In the genomic region with DNA sequence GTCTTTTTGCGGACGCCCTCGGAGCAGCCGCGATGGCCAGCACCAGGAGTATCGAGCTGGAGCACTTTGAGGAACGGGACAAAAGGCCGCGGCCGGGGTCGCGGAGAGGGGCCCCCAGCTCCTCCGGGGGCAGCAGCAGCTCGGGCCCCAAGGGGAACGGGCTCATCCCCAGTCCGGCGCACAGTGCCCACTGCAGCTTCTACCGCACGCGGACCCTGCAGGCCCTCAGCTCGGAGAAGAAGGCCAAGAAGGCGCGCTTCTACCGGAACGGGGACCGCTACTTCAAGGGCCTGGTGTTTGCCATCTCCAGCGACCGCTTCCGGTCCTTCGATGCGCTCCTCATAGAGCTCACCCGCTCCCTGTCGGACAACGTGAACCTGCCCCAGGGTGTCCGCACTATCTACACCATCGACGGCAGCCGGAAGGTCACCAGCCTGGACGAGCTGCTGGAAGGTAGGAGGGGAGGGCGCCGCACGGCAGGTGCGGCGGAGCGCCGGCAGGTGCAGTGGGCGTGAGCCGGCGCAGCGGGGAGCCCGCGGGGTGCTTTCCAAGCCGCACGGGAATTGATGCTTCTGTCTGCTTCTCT, we compare ENCODE assay signal across 9 cellular contexts. TPM values are rescaled to one million over a fixed set of nuclear protein-coding genes. Genes with fewer than 3 reads are reported as not detected.
A peak's percentile ranks its signal among the peaks of the same experiment; 100 is the strongest.
DNase-seq lines count a peak whose midpoint lies in the region; ATAC-seq, FAIRE-seq and TF ChIP-seq lines count a peak whose summit lies in the region.
"Had no signal": no experiment of that assay in that cellular context is flagged by ENCODE, and none has a peak within 500 bp of the region (broad histone marks: within the 10 kb centered on the region; RNA-seq: fewer than 3 reads in every experiment).

No MANE protein-coding gene starts in this region.

- peaks cover 26% of the 10 kb centered on the region for H4K20me1 ChIP-seq in OCI-LY3 (ENCODE audit: insufficient read depth, low read length)

- intact Hi-C loops in kidney (cut with DNase I), result no loop called here

- H3K79me2 ChIP-seq in OCI-LY3 (ENCODE audit: low read length), result peaks cover 18% of the 10 kb centered on the region; the same call in 1 of the 2 replicates

- H3K4me3 ChIP-seq in OCI-LY3 (ENCODE audit: low read length) (peak overlapping the region; percentile 86), cardiac fibroblast (replicated peaks in 1 of 2; ENCODE audit: low read depth in 2 of 2, low read length in 2 of 2) (peak overlapping the region; percentile 66 to 79), kidney (ENCODE audit: low read length in 2 of 2) (peak overlapping the region; percentile 63 to 67)

- H3K4me1 Mint-ChIP-seq in stimulated activated naive B cell treated with anti-CD40 and anti-IgM and Interleukin-4, amounts not matched to agents 10 μg/mL and 1 μg/mL and 100 μg/mL, for 72 hours, result peaks cover 13 to 30% of the 10 kb centered on the region in 2 donors

- peak overlapping the region; percentile 93 for H2AFZ ChIP-seq in OCI-LY3 (ENCODE audit: low read depth, low read length)

- no peaks in the 10 kb centered on the region for H3K36me3 ChIP-seq in OCI-LY3 (replicated peaks; ENCODE audit: low read depth, low read length)
- H3K36me3 ChIP-seq in kidney (ENCODE audit: control insufficient read depth in 1 of 2, insufficient read depth in 2 of 2, low read length in 2 of 2), result no peaks in the 10 kb centered on the region

- H3K36me3 Mint-ChIP-seq in stimulated activated naive B cell treated with anti-CD40 and anti-IgM and Interleukin-4, amounts not matched to agents 10 μg/mL and 1 μg/mL and 100 μg/mL, for 72 hours, result no peaks in the 10 kb centered on the region

- H3K4me1 ChIP-seq in OCI-LY3 (ENCODE audit: low read length) (peaks cover 40% of the 10 kb centered on the region), kidney (ENCODE audit: control insufficient read depth in 1 of 2, insufficient read depth in 1 of 2, low read depth in 1 of 2, low read length in 2 of 2) (peaks cover 0 to 6% of the 10 kb centered on the region in 2 donors)

- peak; percentile 46 for ATAC-seq in HG02759 (IDR thresholded peaks at IDR 0.05; ENCODE audit: unreplicated experiment)
- peak; percentile 53 to 55 for ATAC-seq in stimulated activated naive B cell treated with anti-CD40 and anti-IgM and Interleukin-4, amounts not matched to agents 10 μg/mL and 1 μg/mL and 100 μg/mL, for 72 hours (replicated peaks)

- peak; percentile 12 for DNase-seq in NCI-H2107 (lab: John Stamatoyannopoulos, UW)
- DNase-seq in NCI-H2107 treated with DMSO at 0.1 percent for 48 hours (lab: John Stamatoyannopoulos, UW; ENCODE audit: unreplicated experiment), result no peak
- peak; percentile 13 to 38 for DNase-seq in cardiac fibroblast (ENCODE audit: low read depth in 2 of 2)
- DNase-seq in kidney, result peak; percentile 86
- DNase-seq in stimulated activated naive B cell treated with anti-CD40 and anti-IgM and Interleukin-4, amounts not matched to agents 10 μg/mL and 1 μg/mL and 100 μg/mL, for 72 hours, result peak; percentile 39
- no peak for DNase-seq in SKM-1 treated with dmso at 0.1 percent for 144 hours (lab: John Stamatoyannopoulos, UW; ENCODE audit: unreplicated experiment)

- peak overlapping the region; percentile 81 for H3K27ac Mint-ChIP-seq in stimulated activated naive B cell treated with anti-CD40 and anti-IgM and Interleukin-4, amounts not matched to agents 10 μg/mL and 1 μg/mL and 100 μg/mL, for 72 hours

- TF ChIP-seq CTCF in OCI-LY3 (IDR thresholded peaks at IDR 0.05; ENCODE audit: low read depth, low read length) (peak; percentile 51), cardiac fibroblast (IDR thresholded peaks at IDR 0.05; ENCODE audit: low read depth, low read length) (peak; percentile 0), kidney (IDR thresholded peaks at IDR 0.05; ENCODE audit: borderline replicate concordance, extremely low read depth, insufficient read depth) (no peak)

- H3K27ac ChIP-seq in OCI-LY3 (ENCODE audit: low read length) (peak overlapping the region; percentile 30), kidney (ENCODE audit: low read depth in 2 of 2, low read length in 2 of 2) (peak overlapping the region; percentile 29 to 44)

- peak overlapping the region; percentile 84 to 89 for H3K4me3 Mint-ChIP-seq in stimulated activated naive B cell treated with anti-CD40 and anti-IgM and Interleukin-4, amounts not matched to agents 10 μg/mL and 1 μg/mL and 100 μg/mL, for 72 hours

- no peak for FAIRE-seq in kidney (lab: Jason Lieb, UNC)
- FAIRE-seq: G401.6 had no signal

- peaks cover 37% of the 10 kb centered on the region for H3K27me3 ChIP-seq in OCI-LY3 (ENCODE audit: low read depth, low read length)

- no peaks in the 10 kb centered on the region for H3K9me3 Mint-ChIP-seq in stimulated activated naive B cell treated with anti-CD40 and anti-IgM and Interleukin-4, amounts not matched to agents 10 μg/mL and 1 μg/mL and 100 μg/mL, for 72 hours

- H3K27me3 Mint-ChIP-seq in stimulated activated naive B cell treated with anti-CD40 and anti-IgM and Interleukin-4, amounts not matched to agents 10 μg/mL and 1 μg/mL and 100 μg/mL, for 72 hours, result peaks cover 16 to 33% of the 10 kb centered on the region in 2 donors

- H3K4me2 ChIP-seq in OCI-LY3 (ENCODE audit: low read length), result peak overlapping the region; percentile 76

- H3K9me3 ChIP-seq in OCI-LY3 (ENCODE audit: insufficient read depth, low read length), result no peaks in the 10 kb centered on the region
- no peaks in the 10 kb centered on the region for H3K9me3 ChIP-seq in kidney (ENCODE audit: control insufficient read depth in 1 of 2, low read length in 2 of 2)

- H3K9ac ChIP-seq in OCI-LY3 (ENCODE audit: low read length) (peak overlapping the region; percentile 76), kidney (ENCODE audit: low read length in 2 of 2) (peak overlapping the region in 1 of 2 donors; percentile 14)

RNA-seq across cellular contexts. Expression of gene DCLK2, which starts 0.8 kb away (rescaled TPM):
- 3.4 TPM for total RNA-seq in kidney
- 2.6 TPM for polyA plus RNA-seq in kidney (ENCODE audit: insufficient read depth, low read depth, low replicate concordance)

Comparison
In these comparisons a context has a peak if more than half of its experiments do, and no peak if none do; other contexts are left out.
1. DNase-seq: peak in NCI-H2107 (single experiment), cardiac fibroblast (2 of 2), kidney (single experiment) and stimulated activated naive B cell treated with anti-CD40 and anti-IgM and Interleukin-4, amounts not matched to agents 10 μg/mL and 1 μg/mL and 100 μg/mL, for 72 hours (single experiment); none in NCI-H2107 treated with DMSO at 0.1 percent for 48 hours (single experiment) and SKM-1 treated with dmso at 0.1 percent for 144 hours (single experiment).
2. Peak in every context shown above with its lines, with median percentiles within 50 percentile points of each other: H3K4me3 ChIP-seq.